Comparison of ENCODE assay signal across 11 cellular contexts in the genomic region with DNA sequence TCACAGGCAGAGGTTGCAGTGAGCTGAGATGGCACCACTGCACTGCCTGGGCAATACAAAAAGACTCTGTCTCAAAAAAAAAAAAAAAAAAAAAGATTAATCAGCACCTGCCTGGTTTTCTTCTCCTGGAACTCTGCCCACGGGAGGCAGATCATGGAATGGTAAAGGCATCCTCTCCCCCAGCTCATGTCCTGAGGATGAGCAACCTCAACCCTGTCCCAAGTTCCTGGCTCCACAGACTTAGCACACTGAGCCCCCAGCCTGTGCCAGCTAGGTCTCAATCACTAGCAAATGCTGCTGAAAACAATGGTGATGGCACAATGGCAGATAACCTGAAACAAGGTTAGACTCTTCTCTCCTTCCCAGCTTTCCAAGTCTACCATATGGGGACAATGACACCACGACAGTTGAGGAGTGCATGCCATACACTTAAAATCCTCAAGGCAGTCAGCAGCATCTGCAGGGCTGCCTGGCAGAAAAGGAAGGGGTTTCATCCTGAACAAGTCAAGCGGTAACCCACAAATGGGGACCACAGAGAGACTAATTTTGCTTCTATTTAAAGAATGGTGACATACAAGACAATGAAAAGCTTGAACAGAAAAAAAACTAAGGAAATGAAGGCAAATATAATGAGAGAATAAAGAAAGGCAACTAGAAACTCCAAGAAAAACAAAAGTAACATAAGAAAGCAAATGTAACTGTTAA. TPM values are rescaled to one million over a fixed set of nuclear protein-coding genes. Genes with fewer than 3 reads are reported as not detected.
DNase-seq lines count a peak whose midpoint lies in the region; ATAC-seq, FAIRE-seq and TF ChIP-seq lines count a peak whose summit lies in the region.
"Had no signal": no experiment of that assay in that cellular context is flagged by ENCODE, and none has a peak within 500 bp of the region (broad histone marks: within the 10 kb centered on the region; RNA-seq: fewer than 3 reads in every experiment).

No MANE protein-coding gene starts in this region.

- no peak for ATAC-seq in CD4-positive, CD25-positive, alpha-beta regulatory T cell (ENCODE audit: low read depth in 2 of 2)
- ATAC-seq in lung (ENCODE audit: insufficient read depth, low FRiP score) (no peak), HG02973 (IDR thresholded peaks at IDR 0.05; ENCODE audit: unreplicated experiment) (no peak), HG02840 (IDR thresholded peaks at IDR 0.05; ENCODE audit: low FRiP score, unreplicated experiment) (no peak)

- H3K9me3 ChIP-seq in CD4-positive, CD25-positive, alpha-beta regulatory T cell (ENCODE audit: control insufficient read depth in 2 of 2, low read length in 2 of 2), result no peaks in the 10 kb centered on the region
- H3K9me3 ChIP-seq in lung (ENCODE audit: control insufficient read depth in 2 of 2, insufficient read depth in 1 of 2, low read length in 1 of 2), result no peaks in the 10 kb centered on the region
- H3K9me3 ChIP-seq in sigmoid colon, result no peaks in the 10 kb centered on the region

- WGBS in lung, 2 donors, result 39 to 72% methylated on average over 3 of the region's 3 CpGs
- WGBS in sigmoid colon, 2 donors, result 58 to 79% methylated on average over 3 of the region's 3 CpGs

- TF ChIP-seq POLR2A in GM12892 (IDR thresholded peaks at IDR 0.05; ENCODE audit: low read depth, low read length), result no peak
- TF ChIP-seq POLR2A in sigmoid colon (IDR thresholded peaks at IDR 0.05), result no peak

- H3K27ac Mint-ChIP-seq in CD4-positive, CD25-positive, alpha-beta regulatory T cell, result no peak overlapping the region

- no peak overlapping the region for H3K4me3 ChIP-seq in CD4-positive, CD25-positive, alpha-beta regulatory T cell (ENCODE audit: low read depth, low read length)
- H3K4me3 ChIP-seq in lung (no peak overlapping the region), sigmoid colon (no peak overlapping the region)

- no peak for TF ChIP-seq EP300 in sigmoid colon (IDR thresholded peaks at IDR 0.05)

- FAIRE-seq in GM12892 (lab: Jason Lieb, UNC), result peak; percentile 58

- no peaks in the 10 kb centered on the region for H3K27me3 Mint-ChIP-seq in CD4-positive, CD25-positive, alpha-beta regulatory T cell

- H3K4me1 Mint-ChIP-seq in CD4-positive, CD25-positive, alpha-beta regulatory T cell, result peaks cover 7 to 29% (median 25%) of the 10 kb centered on the region in 4 donors

- no peak overlapping the region for H3K27ac ChIP-seq in CD4-positive, CD25-positive, alpha-beta regulatory T cell (ENCODE audit: insufficient read depth, low read length, poor library complexity, severe bottlenecking)
- H3K27ac ChIP-seq in lung (ENCODE audit: low read depth in 1 of 2, low read length in 1 of 2) (no peak overlapping the region), sigmoid colon (no peak overlapping the region)

- TF ChIP-seq CTCF in lung (IDR thresholded peaks at IDR 0.05; ENCODE audit: control extremely low read depth, extremely low read depth) (no peak), sigmoid colon (IDR thresholded peaks at IDR 0.05) (no peak)

- no peak for DNase-seq in CD4-positive, CD25-positive, alpha-beta regulatory T cell
- no peak for DNase-seq in GM12892 (ENCODE audit: insufficient read length)
- DNase-seq in NOMO-1 treated with dmso at 0.1 percent for 144 hours (lab: John Stamatoyannopoulos, UW; ENCODE audit: unreplicated experiment), result peak; percentile 26
- DNase-seq in lung (ENCODE audit: low spot score), result peak; percentile 17
- no peak for DNase-seq in NCI-H510A (lab: John Stamatoyannopoulos, UW)
- DNase-seq in sigmoid colon, result no peak
- DNase-seq: erythroblast; nucleus accumbens; stimulated activated CD4-positive, alpha-beta T cell treated with anti-CD3 and anti-CD28 coated beads, Interleukin-4, amount 100 ng/mL, for 4 hours had no signal

- H3K36me3 ChIP-seq in CD4-positive, CD25-positive, alpha-beta regulatory T cell (ENCODE audit: control insufficient read depth, insufficient read depth, low read length), result no peaks in the 10 kb centered on the region
- H3K36me3 ChIP-seq in lung (ENCODE audit: control insufficient read depth in 2 of 2, insufficient read depth in 2 of 2, low read length in 2 of 2) (no peaks in the 10 kb centered on the region), sigmoid colon (no peaks in the 10 kb centered on the region)

- no peaks in the 10 kb centered on the region for H3K9me3 Mint-ChIP-seq in CD4-positive, CD25-positive, alpha-beta regulatory T cell

- no peaks in the 10 kb centered on the region for H3K27me3 ChIP-seq in CD4-positive, CD25-positive, alpha-beta regulatory T cell (ENCODE audit: control insufficient read depth, insufficient read depth, low read length)
- H3K27me3 ChIP-seq in lung (ENCODE audit: control insufficient read depth, insufficient read depth) (no peaks in the 10 kb centered on the region), sigmoid colon (no peaks in the 10 kb centered on the region)

- intact Hi-C loops in sigmoid colon (cut with DNase I), result no loop called here

- no peaks in the 10 kb centered on the region for H3K36me3 Mint-ChIP-seq in CD4-positive, CD25-positive, alpha-beta regulatory T cell

- peak overlapping the region in 3 of 4 donors; percentile 16 to 52 (median 51) for H3K4me3 Mint-ChIP-seq in CD4-positive, CD25-positive, alpha-beta regulatory T cell

- H3K4me1 ChIP-seq in CD4-positive, CD25-positive, alpha-beta regulatory T cell (ENCODE audit: control insufficient read depth, insufficient read depth, low read length, poor library complexity, severe bottlenecking), result peaks cover 17% of the 10 kb centered on the region
- H3K4me1 ChIP-seq in lung (ENCODE audit: control insufficient read depth in 2 of 2, insufficient read depth in 2 of 2, low read length in 2 of 2) (peaks cover 5 to 8% of the 10 kb centered on the region in 2 donors), sigmoid colon (peaks cover 0 to 18% (median 16%) of the 10 kb centered on the region in 4 donors)

RNA-seq across cellular contexts. Expression of gene CLN6, which starts 4.8 kb away (rescaled TPM):
- total RNA-seq in CD4-positive, CD25-positive, alpha-beta regulatory T cell, result 14.2 TPM
- polyA plus RNA-seq in CD4-positive, CD25-positive, alpha-beta regulatory T cell, result 1 to 10 TPM; 1.4 to 1.9 (median 1.5) TPM
- 27.6 TPM for polyA plus RNA-seq in GM12892 (2012; ENCODE audit: missing spikeins)
- 10 to 100 TPM; 13.9 to 47.1 TPM for total RNA-seq in lung
- polyA plus RNA-seq in lung, result 10 to 100 TPM; 37.4 to 48.9 TPM
- 10 to 100 TPM in 3 of 4 donors, 1 to 10 TPM in 1; 9.3 to 17.4 (median 12.7) TPM for total RNA-seq in sigmoid colon
- polyA plus RNA-seq in sigmoid colon, result 10 to 100 TPM in 1 of 3 donors, 1 to 10 TPM in 2; 5.4 to 43.3 (median 7.2) TPM

RNA-seq across cellular contexts. Expression of gene CALML4, which starts 19.6 kb away (rescaled TPM):
- total RNA-seq in CD4-positive, CD25-positive, alpha-beta regulatory T cell, result 3.2 TPM
- 1 to 10 TPM in 1 of 4 donors, under 1 TPM in 3; 0.17 to 1.4 (median 0.51) TPM for polyA plus RNA-seq in CD4-positive, CD25-positive, alpha-beta regulatory T cell
- polyA plus RNA-seq in GM12892 (2012; ENCODE audit: missing spikeins), result 6.8 TPM
- total RNA-seq in lung (10 to 100 TPM; 10.4 to 16.8 TPM), sigmoid colon (10 to 100 TPM in 1 of 4 donors, 1 to 10 TPM in 3; 3.9 to 10.9 (median 5.4) TPM)
- polyA plus RNA-seq in lung (10 to 100 TPM; 12.0 to 21.7 TPM), sigmoid colon (100 to 1,000 TPM; 154 to 309 (median 214) TPM)

RNA-seq across cellular contexts. Expression of gene FEM1B, which starts 52.8 kb away (rescaled TPM):
- total RNA-seq in CD4-positive, CD25-positive, alpha-beta regulatory T cell, result 55.2 TPM
- polyA plus RNA-seq in CD4-positive, CD25-positive, alpha-beta regulatory T cell, result 10 to 100 TPM; 15.7 to 27.1 (median 16.9) TPM
- polyA plus RNA-seq in GM12892 (2012; ENCODE audit: missing spikeins), result 11.4 TPM
- total RNA-seq in lung, result 10 to 100 TPM; 46.2 to 57.7 TPM
- 10 to 100 TPM in 1 of 2 donors, 1 to 10 TPM in 1; 8.1 to 14.8 TPM for polyA plus RNA-seq in lung
- total RNA-seq in sigmoid colon, result 10 to 100 TPM; 54.7 to 64.2 (median 62.8) TPM
- polyA plus RNA-seq in sigmoid colon, result 10 to 100 TPM; 11.4 to 12.9 (median 11.6) TPM

Comparison
In these comparisons a context has a peak if more than half of its experiments do, and no peak if none do; other contexts are left out.
1. DNase-seq: peak in NOMO-1 treated with dmso at 0.1 percent for 144 hours (single experiment) and lung (single experiment); none in CD4-positive, CD25-positive, alpha-beta regulatory T cell (0 of 3), GM12892 (single experiment), NCI-H510A (single experiment) and sigmoid colon (single experiment).